In the genomic region with DNA sequence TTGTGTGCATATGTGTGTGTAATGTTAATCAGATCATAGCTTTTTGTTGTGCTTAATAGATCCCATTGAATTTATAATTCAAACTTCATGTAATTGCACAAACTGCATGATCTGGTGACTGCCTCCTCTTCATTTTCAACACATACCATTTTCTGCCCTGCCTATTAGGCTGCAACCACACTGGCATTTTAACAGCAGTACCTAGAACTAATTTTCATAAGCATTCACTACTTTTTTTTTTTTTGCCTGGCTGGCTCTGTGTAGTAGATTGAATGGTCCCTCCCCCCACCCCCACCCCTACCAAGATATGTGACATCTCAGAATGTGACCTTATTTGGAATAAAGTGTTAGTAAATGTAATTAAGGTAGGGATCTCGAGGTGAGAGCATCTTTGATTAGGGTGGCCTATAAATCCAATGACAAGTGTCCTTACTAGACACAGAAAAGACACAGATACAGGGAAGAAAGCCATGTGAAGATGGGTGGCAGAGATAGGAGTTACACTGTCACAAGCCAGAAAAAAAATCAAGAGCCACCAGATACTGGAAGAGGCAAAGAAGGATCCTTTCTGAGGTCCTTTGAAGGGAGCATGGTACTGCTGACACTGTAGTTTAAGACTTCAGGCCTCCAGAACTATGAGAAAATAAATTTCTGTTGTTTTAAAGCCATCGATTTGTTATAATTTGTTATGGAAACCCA, we compare ENCODE assay signal across 1 cellular context.
TF ChIP-seq lines count a peak whose summit lies in the region.

No MANE protein-coding gene starts in this region.

TF ChIP-seq in SK-N-SH treated with all-trans-retinoic acid at 6 μM for 48 hours, 23 proteins besides CTCF, POLR2A, EP300 and RAD21 (continued from another document):
- TF ChIP-seq POU6F1 (CRISPR knock-in tag; IDR thresholded peaks at IDR 0.05; ENCODE audit: borderline replicate concordance, low read depth): no peak
- TF ChIP-seq ZNF70 (CRISPR knock-in tag; IDR thresholded peaks at IDR 0.05): no peak
- no peak for TF ChIP-seq PATZ1 (CRISPR knock-in tag; IDR thresholded peaks at IDR 0.05; ENCODE audit: borderline replicate concordance)
- no peak for TF ChIP-seq ISL1 (CRISPR knock-in tag; IDR thresholded peaks at IDR 0.05)
- TF ChIP-seq ARNTL (CRISPR knock-in tag; IDR thresholded peaks at IDR 0.05; ENCODE audit: borderline replicate concordance, low read depth): no peak
- no peak for TF ChIP-seq ZNF8 (CRISPR knock-in tag; IDR thresholded peaks at IDR 0.05)
- TF ChIP-seq TCF4 (CRISPR knock-in tag; IDR thresholded peaks at IDR 0.05; ENCODE audit: borderline replicate concordance): no peak
- TF ChIP-seq CSDC2 (CRISPR knock-in tag; IDR thresholded peaks at IDR 0.05): no peak
- TF ChIP-seq, protein P1, sequence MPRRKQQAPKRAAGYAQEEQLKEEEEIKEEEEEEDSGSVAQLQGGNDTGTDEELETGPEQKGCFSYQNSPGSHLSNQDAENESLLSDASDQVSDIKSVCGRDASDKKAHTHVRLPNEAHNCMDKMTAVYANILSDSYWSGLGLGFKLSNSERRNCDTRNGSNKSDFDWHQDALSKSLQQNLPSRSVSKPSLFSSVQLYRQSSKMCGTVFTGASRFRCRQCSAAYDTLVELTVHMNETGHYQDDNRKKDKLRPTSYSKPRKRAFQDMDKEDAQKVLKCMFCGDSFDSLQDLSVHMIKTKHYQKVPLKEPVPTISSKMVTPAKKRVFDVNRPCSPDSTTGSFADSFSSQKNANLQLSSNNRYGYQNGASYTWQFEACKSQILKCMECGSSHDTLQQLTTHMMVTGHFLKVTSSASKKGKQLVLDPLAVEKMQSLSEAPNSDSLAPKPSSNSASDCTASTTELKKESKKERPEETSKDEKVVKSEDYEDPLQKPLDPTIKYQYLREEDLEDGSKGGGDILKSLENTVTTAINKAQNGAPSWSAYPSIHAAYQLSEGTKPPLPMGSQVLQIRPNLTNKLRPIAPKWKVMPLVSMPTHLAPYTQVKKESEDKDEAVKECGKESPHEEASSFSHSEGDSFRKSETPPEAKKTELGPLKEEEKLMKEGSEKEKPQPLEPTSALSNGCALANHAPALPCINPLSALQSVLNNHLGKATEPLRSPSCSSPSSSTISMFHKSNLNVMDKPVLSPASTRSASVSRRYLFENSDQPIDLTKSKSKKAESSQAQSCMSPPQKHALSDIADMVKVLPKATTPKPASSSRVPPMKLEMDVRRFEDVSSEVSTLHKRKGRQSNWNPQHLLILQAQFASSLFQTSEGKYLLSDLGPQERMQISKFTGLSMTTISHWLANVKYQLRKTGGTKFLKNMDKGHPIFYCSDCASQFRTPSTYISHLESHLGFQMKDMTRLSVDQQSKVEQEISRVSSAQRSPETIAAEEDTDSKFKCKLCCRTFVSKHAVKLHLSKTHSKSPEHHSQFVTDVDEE (CRISPR knock-in tag; IDR thresholded peaks at IDR 0.05): no peak
- TF ChIP-seq ZC3H10 (CRISPR knock-in tag; IDR thresholded peaks at IDR 0.05): no peak
- TF ChIP-seq GLIS3 (CRISPR knock-in tag; IDR thresholded peaks at IDR 0.05): no peak
- no peak for TF ChIP-seq ZNF565 (CRISPR knock-in tag; conservative IDR thresholded peaks at IDR 0.05; ENCODE audit: low read depth)
- no peak for TF ChIP-seq CREB5 (CRISPR knock-in tag; IDR thresholded peaks at IDR 0.05; ENCODE audit: low read depth)
- TF ChIP-seq ZFP3 (CRISPR knock-in tag; IDR thresholded peaks at IDR 0.05): no peak
- TF ChIP-seq RARB (CRISPR knock-in tag; IDR thresholded peaks at IDR 0.05): no peak
